Comparison of ENCODE assay signal across 20 cellular contexts in genomic region chr16:7372095-7372494, GRCh38. TPM values are rescaled to one million over a fixed set of nuclear protein-coding genes. Genes with fewer than 3 reads are reported as not detected.
DNase-seq lines count a peak whose midpoint lies in the region; ATAC-seq, FAIRE-seq and TF ChIP-seq lines count a peak whose summit lies in the region.
"Had no signal": no experiment of that assay in that cellular context is flagged by ENCODE, and none has a peak within 500 bp of the region (broad histone marks: within the 10 kb centered on the region; RNA-seq: fewer than 3 reads in every experiment).

No MANE protein-coding gene starts in this region.

- intact Hi-C loops in left ventricle myocardium inferior (cut with micrococcal nuclease), result no loop called here
- intact Hi-C loops in MCF 10A (cut with micrococcal nuclease), result no loop called here

- H3K27me3 Mint-ChIP-seq in stimulated activated naive B cell treated with anti-CD40 and anti-IgM and Interleukin-4, amounts not matched to agents 10 μg/mL and 1 μg/mL and 100 μg/mL, for 72 hours, result no peaks in the 10 kb centered on the region
- no peaks in the 10 kb centered on the region for H3K27me3 Mint-ChIP-seq in MCF 10A (ENCODE audit: insufficient read depth, unreplicated experiment)
- H3K27me3 Mint-ChIP-seq: CD4-positive, alpha-beta memory T cell had no signal

- no peaks in the 10 kb centered on the region for H4K20me1 ChIP-seq in keratinocyte (ENCODE audit: control insufficient read depth, extremely low read depth, insufficient read depth, low read length)

- no peaks in the 10 kb centered on the region for H3K79me2 ChIP-seq in keratinocyte (ENCODE audit: control insufficient read depth, insufficient read depth, low read length)

- TF ChIP-seq CTCF in left ventricle myocardium inferior (IDR thresholded peaks at IDR 0.05; ENCODE audit: borderline replicate concordance), result no peak
- TF ChIP-seq CTCF in keratinocyte (optimal IDR thresholded peaks at IDR 0.05 in 1 of 3, IDR thresholded peaks at IDR 0.05 in 1 of 3, conservative IDR thresholded peaks at IDR 0.05 in 1 of 3; ENCODE audit: extremely low read depth in 1 of 3, insufficient read depth in 2 of 3, low read length in 3 of 3), result no peak
- TF ChIP-seq CTCF in MCF 10A (IDR thresholded peaks at IDR 0.05; ENCODE audit: unreplicated experiment), result no peak

- no peak overlapping the region for H3K9ac ChIP-seq in keratinocyte (ENCODE audit: control insufficient read depth, extremely low read depth, insufficient read depth, low read length)
- H3K9ac ChIP-seq: GM23248 had no signal

- ATAC-seq in stimulated activated naive B cell treated with anti-CD40 and anti-IgM and Interleukin-4, amounts not matched to agents 10 μg/mL and 1 μg/mL and 100 μg/mL, for 72 hours (replicated peaks), result no peak
- ATAC-seq in HG02852 (IDR thresholded peaks at IDR 0.05; ENCODE audit: unreplicated experiment), result no peak
- ATAC-seq: GM12878, HepG2 had no signal

- H3K36me3 ChIP-seq in left ventricle myocardium inferior (no peaks in the 10 kb centered on the region), keratinocyte (ENCODE audit: control insufficient read depth in 2 of 2, extremely low read depth in 1 of 2, insufficient read depth in 2 of 2, low read length in 2 of 2) (no peaks in the 10 kb centered on the region)
- H3K36me3 ChIP-seq: BE2C had no signal

- peaks cover 0 to under 1% of the 10 kb centered on the region in 2 donors for H3K9me3 Mint-ChIP-seq in stimulated activated naive B cell treated with anti-CD40 and anti-IgM and Interleukin-4, amounts not matched to agents 10 μg/mL and 1 μg/mL and 100 μg/mL, for 72 hours
- H3K9me3 Mint-ChIP-seq in MCF 10A (ENCODE audit: unreplicated experiment), result peaks cover 35% of the 10 kb centered on the region
- H3K9me3 Mint-ChIP-seq: H9 had no signal

- TF ChIP-seq POLR2A in H54 (IDR thresholded peaks at IDR 0.05; ENCODE audit: low read depth, low read length), result no peak

- H3K27ac ChIP-seq in left ventricle myocardium inferior (replicated peaks), result peak overlapping the region; percentile 79
- no peak overlapping the region for H3K27ac ChIP-seq in keratinocyte (ENCODE audit: control insufficient read depth, insufficient read depth, low read length)
- H3K27ac ChIP-seq: C4-2B, GM23248 had no signal

- dilution Hi-C loops in keratinocyte (cut with MboI; ENCODE audit: extremely low pct_ligation_motif_present, low sequenced_read_pairs), result no loop called here

- H3K4me1 Mint-ChIP-seq in stimulated activated naive B cell treated with anti-CD40 and anti-IgM and Interleukin-4, amounts not matched to agents 10 μg/mL and 1 μg/mL and 100 μg/mL, for 72 hours, result no peaks in the 10 kb centered on the region
- H3K4me1 Mint-ChIP-seq in MCF 10A (ENCODE audit: insufficient read depth, unreplicated experiment), result no peaks in the 10 kb centered on the region
- H3K4me1 Mint-ChIP-seq: CD4-positive, alpha-beta memory T cell had no signal

- FAIRE-seq in keratinocyte (lab: Jason Lieb, UNC) (no peak), H54 (lab: Jason Lieb, UNC) (no peak)
- FAIRE-seq: A204.1, GM12878, GM18507, HepG2 had no signal

- H3K36me3 Mint-ChIP-seq in stimulated activated naive B cell treated with anti-CD40 and anti-IgM and Interleukin-4, amounts not matched to agents 10 μg/mL and 1 μg/mL and 100 μg/mL, for 72 hours, result no peaks in the 10 kb centered on the region
- H3K36me3 Mint-ChIP-seq in MCF 10A (ENCODE audit: insufficient read depth, unreplicated experiment), result no peaks in the 10 kb centered on the region
- H3K36me3 Mint-ChIP-seq: CD4-positive, alpha-beta memory T cell had no signal

- POLR2A ChIA-PET in MCF 10A (lab: Yijun Ruan, JAX), result no interaction called here

- H3K9me3 ChIP-seq in left ventricle myocardium inferior (replicated peaks) (no peaks in the 10 kb centered on the region), keratinocyte (ENCODE audit: control insufficient read depth, low read depth, low read length) (no peaks in the 10 kb centered on the region)
- H3K9me3 ChIP-seq: BE2C had no signal

- H3K4me1 ChIP-seq in left ventricle myocardium inferior (peaks cover 73% of the 10 kb centered on the region), keratinocyte (ENCODE audit: control insufficient read depth, extremely low read depth, insufficient read depth, low read length) (no peaks in the 10 kb centered on the region)
- H3K4me1 ChIP-seq: BE2C had no signal

- peak overlapping the region; percentile 34 for H2AFZ ChIP-seq in keratinocyte (ENCODE audit: control insufficient read depth, low read length)
- H2AFZ ChIP-seq: GM23248 had no signal

- no TSS peak for BruUV-seq in MCF 10A (replicated peaks; lab: Mats Ljungman, UMichigan)

- H3K4me3 ChIP-seq in left ventricle myocardium inferior (no peak overlapping the region), keratinocyte (ENCODE audit: control insufficient read depth in 2 of 3, extremely low read depth in 1 of 3, insufficient read depth in 2 of 3, low read depth in 1 of 3, low read length in 3 of 3) (no peak overlapping the region)
- H3K4me3 ChIP-seq: GM12878, GM23248 had no signal

- peak overlapping the region; percentile 34 for H3K27ac Mint-ChIP-seq in stimulated activated naive B cell treated with anti-CD40 and anti-IgM and Interleukin-4, amounts not matched to agents 10 μg/mL and 1 μg/mL and 100 μg/mL, for 72 hours
- no peak overlapping the region for H3K27ac Mint-ChIP-seq in MCF 10A (ENCODE audit: low read depth, unreplicated experiment)
- H3K27ac Mint-ChIP-seq: CD4-positive, alpha-beta memory T cell; H9 had no signal

- CTCF ChIA-PET in MCF 10A (lab: Yijun Ruan, JAX), result no interaction called here

- H3K27me3 ChIP-seq in left ventricle myocardium inferior (ENCODE audit: low read depth), result no peaks in the 10 kb centered on the region
- H3K27me3 ChIP-seq in keratinocyte (ENCODE audit: control insufficient read depth, extremely low read depth, insufficient read depth, low read length), result no peaks in the 10 kb centered on the region
- H3K27me3 ChIP-seq: BE2C had no signal

- no peak overlapping the region for H3K4me3 Mint-ChIP-seq in stimulated activated naive B cell treated with anti-CD40 and anti-IgM and Interleukin-4, amounts not matched to agents 10 μg/mL and 1 μg/mL and 100 μg/mL, for 72 hours
- H3K4me3 Mint-ChIP-seq in MCF 10A (ENCODE audit: unreplicated experiment), result no peak overlapping the region
- H3K4me3 Mint-ChIP-seq: CD4-positive, alpha-beta memory T cell; H9 had no signal

- DNase-seq in NCI-H82 treated with DMSO at 0.1 percent for 48 hours (lab: John Stamatoyannopoulos, UW; ENCODE audit: unreplicated experiment) (peak; percentile 96), left ventricle myocardium inferior (no peak), keratinocyte (ENCODE audit: low read depth, low spot score) (no peak), MCF 10A (ENCODE audit: unreplicated experiment) (no peak), H54 (ENCODE audit: insufficient read length, low spot score) (no peak)
- no peak for DNase-seq in stimulated activated naive B cell treated with anti-CD40 and anti-IgM and Interleukin-4, amounts not matched to agents 10 μg/mL and 1 μg/mL and 100 μg/mL, for 72 hours
- DNase-seq: BE2C; CD4-positive, alpha-beta memory T cell; DMS79; GM23248; H9 had no signal

- H3K4me2 ChIP-seq in keratinocyte (ENCODE audit: control insufficient read depth, extremely low read depth, insufficient read depth, low read depth, low read length), result no peak overlapping the region

- H3K9me1 ChIP-seq in keratinocyte (ENCODE audit: control insufficient read depth, extremely low read depth, insufficient read depth, low read length), result no peaks in the 10 kb centered on the region

RNA-seq across cellular contexts. Expression of gene RBFOX1, which starts 39.5 kb away (rescaled TPM):
- total RNA-seq in left ventricle myocardium inferior, result 71.8 TPM
- not detected in 3 replicates for polyA plus RNA-seq in keratinocyte
- polyA plus RNA-seq in keratinocyte (2011; ENCODE audit: low read depth), result not detected
- not detected in 2 replicates for polyA plus RNA-seq in keratinocyte (2011; cell fraction: cytosol; rRNA removed)
- polyA plus RNA-seq in keratinocyte (2011; cell fraction: nucleus; rRNA removed), result not detected in 2 replicates
- polyA plus RNA-seq in keratinocyte (2012; ENCODE audit: low replicate concordance), result not detected in 2 replicates
- polyA minus RNA-seq in keratinocyte, result not detected in 3 replicates
- not detected for polyA minus RNA-seq in keratinocyte (2011; cell fraction: cytosol; rRNA and poly(A)+ RNA removed)
- polyA minus RNA-seq in keratinocyte (2011; cell fraction: nucleus; rRNA and poly(A)+ RNA removed), result not detected in 2 replicates
- not detected in 2 replicates for total RNA-seq in MCF 10A (2022)
- total RNA-seq: CD4-positive, alpha-beta memory T cell; G401; GM12878; GM23248; HepG2; HT1080 had no signal
- polyA plus RNA-seq: AG04450; CD4-positive, alpha-beta memory T cell; GM23248; HepG2 had no signal

Comparison
In these comparisons a context has a peak if more than half of its experiments do, and no peak if none do; other contexts are left out.
1. RNA of gene RBFOX1, which starts 39.5 kb away (total RNA-seq): 71.8 TPM in left ventricle myocardium inferior (single experiment); not detected in MCF 10A; every median in the first group is over 10 times any median in the second.